ENCODE assay signal across 8 cellular contexts in genomic region chr1:42958488-42959317, GRCh38. TPM values are rescaled to one million over a fixed set of nuclear protein-coding genes. Genes with fewer than 3 reads are reported as not detected.
DNase-seq lines count a peak whose midpoint lies in the region; ATAC-seq and TF ChIP-seq lines count a peak whose summit lies in the region.

SLC2A1 (minus strand) TSS chr1:42958868; CDS start chr1:42958651, 217 bp downstream.

- H3K36me3 Mint-ChIP-seq in chondrocyte (ENCODE audit: low read depth), result peaks cover 8% of the 10 kb centered on the region

- peaks cover 71% of the 10 kb centered on the region for H3K4me1 Mint-ChIP-seq in chondrocyte (ENCODE audit: low read depth)

- TF ChIP-seq CTCF in AG10803 (conservative IDR thresholded peaks at IDR 0.05; ENCODE audit: low read length) (no peak; the same call in 1 of the 2 replicates), chondrocyte (IDR thresholded peaks at IDR 0.05) (no peak)

- ATAC-seq in GM19043 (IDR thresholded peaks at IDR 0.05; ENCODE audit: low read depth, unreplicated experiment) (peak; percentile 83), HG03354 (IDR thresholded peaks at IDR 0.05; ENCODE audit: poor library complexity, severe bottlenecking, unreplicated experiment) (peak; percentile 79)

- H3K27me3 Mint-ChIP-seq in chondrocyte (ENCODE audit: low read depth), result no peaks in the 10 kb centered on the region

- peak; percentile 93 for DNase-seq in AG10803 (ENCODE audit: low read depth)
- DNase-seq in NCI-H446 (lab: John Stamatoyannopoulos, UW), result peak; percentile 79 to 93
- peak; percentile 92 for DNase-seq in activated CD4-positive, alpha-beta T cell treated with anti-CD3 and anti-CD28 coated beads for 1 hour
- peak; percentile 98 for DNase-seq in chondrocyte (ENCODE audit: low spot score)
- DNase-seq in kidney tubule cell (ENCODE audit: low spot score), result peak; percentile 97
- DNase-seq in stimulated activated CD4-positive, alpha-beta T cell treated with anti-CD3 and anti-CD28 coated beads, Interleukin-1b, Interleukin-23, amount 100 ng/mL, for 1 hour (ENCODE audit: low read depth in 2 of 2), result peak; percentile 89 to 92

- peak within 1 kb of the TSS; percentile 86 for H3K4me3 ChIP-seq in AG10803 (ENCODE audit: low read length)

- peak within 1 kb of the TSS; percentile 99 for H3K27ac Mint-ChIP-seq in chondrocyte (ENCODE audit: unreplicated experiment)

- peak within 1 kb of the TSS; percentile 93 for H3K4me3 Mint-ChIP-seq in chondrocyte (ENCODE audit: unreplicated experiment)

- no peaks in the 10 kb centered on the region for H3K9me3 Mint-ChIP-seq in chondrocyte (ENCODE audit: low read depth)

RNA-seq across cellular contexts. Expression of gene SLC2A1, which starts in this region (rescaled TPM):
- 141 to 192 TPM (median 190 TPM) in 3 replicates for total RNA-seq in chondrocyte

Comparison
In these comparisons a context has a peak if more than half of its experiments do, and no peak if none do; other contexts are left out.
1. Peak in every context shown above with its lines: DNase-seq, ATAC-seq and H3K4me3 ChIP-seq.